In genomic region chr6:111087106-111087835, GRCh38 we compare ENCODE assay signal across 8 cellular contexts. TPM values are rescaled to one million over a fixed set of nuclear protein-coding genes. Genes with fewer than 3 reads are reported as not detected.
DNase-seq lines count a peak whose midpoint lies in the region; ATAC-seq, FAIRE-seq and TF ChIP-seq lines count a peak whose summit lies in the region.

A gene with protein sequence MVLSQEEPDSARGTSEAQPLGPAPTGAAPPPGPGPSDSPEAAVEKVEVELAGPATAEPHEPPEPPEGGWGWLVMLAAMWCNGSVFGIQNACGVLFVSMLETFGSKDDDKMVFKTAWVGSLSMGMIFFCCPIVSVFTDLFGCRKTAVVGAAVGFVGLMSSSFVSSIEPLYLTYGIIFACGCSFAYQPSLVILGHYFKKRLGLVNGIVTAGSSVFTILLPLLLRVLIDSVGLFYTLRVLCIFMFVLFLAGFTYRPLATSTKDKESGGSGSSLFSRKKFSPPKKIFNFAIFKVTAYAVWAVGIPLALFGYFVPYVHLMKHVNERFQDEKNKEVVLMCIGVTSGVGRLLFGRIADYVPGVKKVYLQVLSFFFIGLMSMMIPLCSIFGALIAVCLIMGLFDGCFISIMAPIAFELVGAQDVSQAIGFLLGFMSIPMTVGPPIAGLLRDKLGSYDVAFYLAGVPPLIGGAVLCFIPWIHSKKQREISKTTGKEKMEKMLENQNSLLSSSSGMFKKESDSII (plus strand): TSS chr6:111087503. CDS start chr6:111087753, 250 bp downstream.

- H3K4me1 ChIP-seq in skeletal muscle tissue (ENCODE audit: control insufficient read depth in 3 of 3, insufficient read depth in 3 of 3, low read length in 3 of 3): peaks cover 2 to 14% (median 4%) of the 10 kb centered on the region in 3 donors

- H3K4me3 ChIP-seq in GM12865 (ENCODE audit: low read depth, low read length): peak within 1 kb of the TSS; percentile 80
- H3K4me3 ChIP-seq in iPS-11a (ENCODE audit: low read depth, low read length): peak within 1 kb of the TSS; percentile 70
- peak within 1 kb of the TSS; percentile 82 to 90 (median 89) for H3K4me3 ChIP-seq in skeletal muscle tissue (ENCODE audit: low read length in 3 of 3)

- no peak for FAIRE-seq in RCC 7860 (lab: Jason Lieb, UNC)

- no peaks in the 10 kb centered on the region for H3K9me3 ChIP-seq in skeletal muscle tissue (ENCODE audit: control insufficient read depth in 3 of 3, low read length in 3 of 3)

- H3K27ac ChIP-seq in skeletal muscle tissue (ENCODE audit: low read depth, low read length): peak within 1 kb of the TSS; percentile 74

- ATAC-seq in HG02588 (IDR thresholded peaks at IDR 0.05; ENCODE audit: unreplicated experiment): peak; percentile 90

- DNase-seq in GM12865 (ENCODE audit: low read depth) (peak; percentile 82), NCI-H1048 (lab: John Stamatoyannopoulos, UW) (peak; percentile 70), T-helper 2 cell (peak; percentile 58 to 84 (median 75)), anterior cingulate cortex (lab: John Stamatoyannopoulos, UW) (peak in 52 of 58 donors; percentile 7 to 74 (median 36)), RCC 7860 (ENCODE audit: low spot score) (no peak)

- H3K9ac ChIP-seq in skeletal muscle tissue (ENCODE audit: low read depth in 1 of 3, low read length in 3 of 3): peak within 1 kb of the TSS; percentile 77 to 86 (median 82)

- no peaks in the 10 kb centered on the region for H3K36me3 ChIP-seq in skeletal muscle tissue (ENCODE audit: control insufficient read depth in 3 of 3, insufficient read depth in 3 of 3, low read length in 3 of 3)

- no peak for TF ChIP-seq CTCF in GM12865 (IDR thresholded peaks at IDR 0.05; ENCODE audit: insufficient read depth, low read depth, low read length, missing control alignments)

- H3K27me3 ChIP-seq in skeletal muscle tissue (ENCODE audit: control insufficient read depth in 3 of 3, insufficient read depth in 3 of 3, low read length in 3 of 3): peaks cover 0 to 6% (median 0%) of the 10 kb centered on the region in 3 donors

RNA-seq across cellular contexts. Expression of the gene that starts here (rescaled TPM):
- 40.7 TPM for total RNA-seq in skeletal muscle tissue
